Comparison of ENCODE assay signal across 1 cellular context in the genomic region with DNA sequence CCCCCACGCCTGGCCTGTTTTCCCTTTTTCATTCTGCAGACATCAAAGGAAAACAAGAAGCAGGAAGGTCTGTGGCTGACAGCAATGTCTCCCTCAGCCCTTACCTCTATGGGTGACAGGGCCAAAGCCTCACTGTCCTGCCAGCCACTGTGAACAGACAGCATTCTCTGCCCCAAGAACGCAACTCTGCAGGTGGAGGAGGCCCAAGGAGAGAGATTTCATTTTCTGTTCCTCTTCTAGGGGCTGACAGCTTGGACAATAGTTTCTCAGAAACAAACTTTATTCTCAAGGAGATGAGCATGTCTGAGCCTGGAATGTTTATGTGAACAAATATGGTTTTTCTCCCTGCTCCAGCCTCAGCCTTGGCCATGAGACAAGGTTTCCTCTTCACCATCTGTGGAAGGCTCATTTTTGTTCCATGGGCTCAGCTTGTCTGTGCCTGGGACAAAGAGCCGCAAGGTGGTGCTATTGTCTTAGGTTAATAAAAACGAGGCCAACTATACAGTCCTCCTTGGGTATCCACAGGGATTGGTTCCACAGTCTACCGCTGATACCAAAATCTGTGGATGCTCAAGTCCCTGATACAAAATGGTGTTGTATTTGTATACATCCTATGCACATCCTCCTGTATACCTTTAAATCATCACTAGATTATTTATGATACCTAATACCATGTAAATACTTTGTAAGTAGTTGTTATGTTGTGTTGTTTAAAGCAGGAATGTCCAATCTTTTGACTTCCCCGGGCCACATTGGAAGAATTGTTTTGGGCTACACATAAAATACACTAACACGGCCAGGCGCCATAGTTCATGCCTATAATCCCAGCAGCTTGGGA.
TF ChIP-seq lines count a peak whose summit lies in the region.

No MANE protein-coding gene starts in this region.

TF ChIP-seq in WTC11, 78 proteins besides CTCF, POLR2A, EP300 and RAD21 (continued from another document):
- TF ChIP-seq, protein P1, sequence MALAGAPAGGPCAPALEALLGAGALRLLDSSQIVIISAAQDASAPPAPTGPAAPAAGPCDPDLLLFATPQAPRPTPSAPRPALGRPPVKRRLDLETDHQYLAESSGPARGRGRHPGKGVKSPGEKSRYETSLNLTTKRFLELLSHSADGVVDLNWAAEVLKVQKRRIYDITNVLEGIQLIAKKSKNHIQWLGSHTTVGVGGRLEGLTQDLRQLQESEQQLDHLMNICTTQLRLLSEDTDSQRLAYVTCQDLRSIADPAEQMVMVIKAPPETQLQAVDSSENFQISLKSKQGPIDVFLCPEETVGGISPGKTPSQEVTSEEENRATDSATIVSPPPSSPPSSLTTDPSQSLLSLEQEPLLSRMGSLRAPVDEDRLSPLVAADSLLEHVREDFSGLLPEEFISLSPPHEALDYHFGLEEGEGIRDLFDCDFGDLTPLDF (CRISPR knock-in tag; IDR thresholded peaks at IDR 0.05) = no peak
- TF ChIP-seq, protein P2, sequence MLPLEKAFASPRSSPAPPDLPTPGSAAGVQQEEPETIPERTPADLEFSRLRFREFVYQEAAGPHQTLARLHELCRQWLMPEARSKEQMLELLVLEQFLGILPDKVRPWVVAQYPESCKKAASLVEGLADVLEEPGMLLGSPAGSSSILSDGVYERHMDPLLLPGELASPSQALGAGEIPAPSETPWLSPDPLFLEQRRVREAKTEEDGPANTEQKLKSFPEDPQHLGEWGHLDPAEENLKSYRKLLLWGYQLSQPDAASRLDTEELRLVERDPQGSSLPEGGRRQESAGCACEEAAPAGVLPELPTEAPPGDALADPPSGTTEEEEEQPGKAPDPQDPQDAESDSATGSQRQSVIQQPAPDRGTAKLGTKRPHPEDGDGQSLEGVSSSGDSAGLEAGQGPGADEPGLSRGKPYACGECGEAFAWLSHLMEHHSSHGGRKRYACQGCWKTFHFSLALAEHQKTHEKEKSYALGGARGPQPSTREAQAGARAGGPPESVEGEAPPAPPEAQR (CRISPR knock-in tag; IDR thresholded peaks at IDR 0.05) = no peak
